ENCODE assay signal across 14 cellular contexts in the genomic region with DNA sequence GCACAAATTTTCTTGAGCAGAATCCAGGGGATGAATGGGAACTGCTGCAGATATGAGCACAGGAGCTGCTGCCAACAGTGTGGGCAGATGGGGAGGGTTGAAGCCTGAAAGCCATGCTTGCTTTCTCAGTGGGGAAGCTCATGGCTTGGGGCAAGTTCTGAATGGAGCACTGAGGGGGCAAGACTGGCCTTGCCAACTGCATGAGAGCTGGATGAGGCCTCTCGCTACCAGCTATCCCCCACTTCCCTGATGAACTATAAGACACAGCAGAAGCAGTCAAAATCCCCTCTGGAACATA. TPM values are rescaled to one million over a fixed set of nuclear protein-coding genes. Genes with fewer than 3 reads are reported as not detected.
"Had no signal": no experiment of that assay in that cellular context is flagged by ENCODE, and none has a peak within 500 bp of the region (broad histone marks: within the 10 kb centered on the region; RNA-seq: fewer than 3 reads in every experiment).

No MANE protein-coding gene starts in this region.

- H3K4me3 ChIP-seq: breast epithelium, lung, thoracic aorta had no signal

- H3K27ac ChIP-seq: breast epithelium, thoracic aorta had no signal

- H3K4me1 ChIP-seq: breast epithelium had no signal

- DNase-seq: activated CD4-positive, alpha-beta T cell treated with anti-CD3 and anti-CD28 coated beads, Interleukin-2, amount 50 U/mL, for 48 hours; activated naive CD4-positive, alpha-beta T cell treated with Interleukin-2 at 50 U/mL for 16 hours; anterior cingulate cortex; cerebellar nuclear complex; effector memory CD4-positive, alpha-beta T cell; foreskin melanocyte; left colon; posterior cingulate gyrus had no signal

- H3K27me3 ChIP-seq: breast epithelium had no signal

- ATAC-seq: activated T-helper 17 cell treated with anti-CD3 and anti-CD28 coated beads, Interleukin-2, amount 50 U/mL, for 72 hours; left colon; stimulated activated effector memory CD8-positive, alpha-beta T cell treated with anti-CD3 and anti-CD28 coated beads, Interleukin-12 subunit alpha, Interleukin-12 subunit beta, amount 100 ng/mL, for 72 hours had no signal

- H3K36me3 ChIP-seq: breast epithelium, thoracic aorta had no signal

RNA-seq across cellular contexts. Expression of a gene that starts 30.0 kb away (rescaled TPM):
- total RNA-seq: activated T-helper 17 cell treated with anti-CD3 and anti-CD28 coated beads, Interleukin-2, amount 50 U/mL, for 72 hours; breast epithelium; left colon; thoracic aorta; urinary bladder had no signal
